In genomic region chr19:1819976-1820255, GRCh38 we compare ENCODE assay signal across 23 cellular contexts.
"Had no signal": no experiment of that assay in that cellular context is flagged by ENCODE, and none has a peak within 500 bp of the region (broad histone marks: within the 10 kb centered on the region; RNA-seq: fewer than 3 reads in every experiment).

No MANE protein-coding gene starts in this region.

- H3K27me3 ChIP-seq: MG63, Peyer's patch, SJSA1 had no signal

- ATAC-seq: PC-3, Right ventricle myocardium inferior had no signal

- H3K4me3 ChIP-seq: MG63, Peyer's patch, SJSA1, SK-N-MC had no signal

- DNase-seq: Karpas-422, KG1, MG63, NCI-H1092, NCI-H1105 treated with DMSO at 0.1 percent for 48 hours, NCI-H1417 treated with DMSO at 0.1 percent for 48 hours, NCI-H146, NCI-H187, NCI-H2029, NCI-H2081 treated with DMSO at 0.1 percent for 48 hours, NCI-H2171, NCI-H226, NCI-H446, NCI-H510A, NCI-H524 treated with DMSO at 0.1 percent for 48 hours, NCI-H69, NCI-H774, PC-3, Peyer's patch, SIG-M5 had no signal

- H3K27ac ChIP-seq: Peyer's patch, SJSA1, SK-N-MC had no signal

- H3K9me3 ChIP-seq: MG63, Peyer's patch, SJSA1 had no signal

- H3K4me1 ChIP-seq: Peyer's patch, SJSA1 had no signal
